Comparison of ENCODE assay signal across 7 cellular contexts in genomic region chr5:154857091-154857533, GRCh38. TPM values are rescaled to one million over a fixed set of nuclear protein-coding genes. Genes with fewer than 3 reads are reported as not detected.
DNase-seq lines count a peak whose midpoint lies in the region; ATAC-seq lines count a peak whose summit lies in the region.

No MANE protein-coding gene starts in this region.

- no peaks in the 10 kb centered on the region for H3K36me3 ChIP-seq in HAP-1 (replicated peaks)

- H3K36me3 Mint-ChIP-seq in activated naive CD8-positive, alpha-beta T cell treated with anti-CD3 and anti-CD28 coated beads for 36 hours, result peaks cover 17% of the 10 kb centered on the region

- H3K9me3 Mint-ChIP-seq in activated naive CD8-positive, alpha-beta T cell treated with anti-CD3 and anti-CD28 coated beads for 36 hours, result no peaks in the 10 kb centered on the region

- peak; percentile 31 for ATAC-seq in GM18498 (IDR thresholded peaks at IDR 0.05; ENCODE audit: unreplicated experiment)

- H3K9me3 ChIP-seq in HAP-1, result no peaks in the 10 kb centered on the region; the same call in 1 of the 2 replicates

- H3K4me1 Mint-ChIP-seq in activated naive CD8-positive, alpha-beta T cell treated with anti-CD3 and anti-CD28 coated beads for 36 hours, result peaks cover 34% of the 10 kb centered on the region

- H3K4me3 ChIP-seq in HAP-1 (peak overlapping the region; percentile 89), skin epidermis (peak overlapping the region; percentile 68 to 91 (median 75))

- peaks cover 19% of the 10 kb centered on the region for H3K4me1 ChIP-seq in HAP-1

- H3K27me3 ChIP-seq in HAP-1 (ENCODE audit: low read depth), result no peaks in the 10 kb centered on the region

- DNase-seq in HAP-1 (ENCODE audit: low spot score in 2 of 2) (peak in 1 of 2 experiments; percentile 30), NCI-H345 treated with DMSO at 0.1 percent for 48 hours (lab: John Stamatoyannopoulos, UW; ENCODE audit: unreplicated experiment) (peak; percentile 34), hepatic stellate cell (ENCODE audit: low spot score) (peak; percentile 72), H4 (ENCODE audit: low spot score) (no peak)
- peak; percentile 59 for DNase-seq in activated naive CD8-positive, alpha-beta T cell treated with anti-CD3 and anti-CD28 coated beads for 36 hours

- in situ Hi-C loops in HAP-1 (cut with MboI; ENCODE audit: low sequenced_read_pairs), result no loop called here

- H3K27ac ChIP-seq in skin epidermis, result peak overlapping the region; percentile 89 to 99 (median 97)

- H3K27ac Mint-ChIP-seq in activated naive CD8-positive, alpha-beta T cell treated with anti-CD3 and anti-CD28 coated beads for 36 hours, result peak overlapping the region; percentile 99

- H3K4me3 Mint-ChIP-seq in activated naive CD8-positive, alpha-beta T cell treated with anti-CD3 and anti-CD28 coated beads for 36 hours, result peak overlapping the region; percentile 85

- H3K27me3 Mint-ChIP-seq in activated naive CD8-positive, alpha-beta T cell treated with anti-CD3 and anti-CD28 coated beads for 36 hours, result no peaks in the 10 kb centered on the region

RNA-seq across cellular contexts. Expression of gene CNOT8, which starts 1.3 kb away (rescaled TPM):
- 10 to 100 TPM; 53.7 to 53.9 TPM for total RNA-seq in activated naive CD8-positive, alpha-beta T cell treated with anti-CD3 and anti-CD28 coated beads for 36 hours
- total RNA-seq in H4 (2014; rRNA removed; shearing (Covaris generic)), result 57.9 and 61.4 TPM in 2 replicates

RNA-seq across cellular contexts. Expression of gene FAXDC2, which starts 6.7 kb away (rescaled TPM):
- total RNA-seq in activated naive CD8-positive, alpha-beta T cell treated with anti-CD3 and anti-CD28 coated beads for 36 hours, result under 1 TPM in 1 of 2 experiments, not detected in 1; 0.08 TPM
- 0.81 and 3.2 TPM in 2 replicates for total RNA-seq in H4 (2014; rRNA removed; shearing (Covaris generic))
